In the genomic region with DNA sequence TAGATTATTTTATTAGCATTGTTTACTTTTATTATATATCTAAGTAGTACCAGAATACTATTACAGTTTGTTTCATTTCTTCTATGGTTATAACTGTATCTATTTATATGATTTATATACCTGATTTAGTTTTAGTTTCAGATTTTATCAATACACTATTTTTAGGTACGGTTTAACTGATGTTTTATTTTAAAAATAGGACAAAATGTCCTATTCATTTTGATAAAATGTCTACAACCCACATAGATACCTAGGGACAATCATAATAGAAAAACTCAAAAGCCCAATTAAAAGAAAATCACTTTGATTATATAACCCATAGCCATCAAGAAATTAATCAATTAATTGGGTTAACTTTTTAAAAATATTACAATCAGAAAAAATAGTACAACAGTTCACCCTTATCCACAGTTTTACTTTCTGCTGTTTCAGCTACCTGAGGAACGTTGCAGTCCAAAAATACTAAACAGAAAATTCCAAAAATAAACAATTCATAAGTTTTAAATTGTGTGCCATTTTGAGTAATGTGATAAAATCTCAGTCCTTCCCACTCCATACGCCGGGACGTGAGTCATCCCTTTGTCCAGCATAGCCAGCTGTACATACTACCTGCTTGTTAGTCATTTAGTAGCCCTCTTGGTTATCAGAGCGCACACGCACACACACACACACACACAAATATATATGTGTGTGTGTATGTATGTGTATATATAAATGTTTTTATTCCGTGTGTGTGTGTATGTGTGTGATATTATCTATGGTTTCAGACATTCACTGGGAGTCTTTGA, we compare ENCODE assay signal across 14 cellular contexts. TPM values are rescaled to one million over a fixed set of nuclear protein-coding genes. Genes with fewer than 3 reads are reported as not detected.
DNase-seq lines count a peak whose midpoint lies in the region; ATAC-seq and TF ChIP-seq lines count a peak whose summit lies in the region.
"Had no signal": no experiment of that assay in that cellular context is flagged by ENCODE, and none has a peak within 500 bp of the region (broad histone marks: within the 10 kb centered on the region; RNA-seq: fewer than 3 reads in every experiment).

No MANE protein-coding gene starts in this region.

- no peaks in the 10 kb centered on the region for H3K4me1 Mint-ChIP-seq in MCF 10A (ENCODE audit: insufficient read depth, unreplicated experiment)
- peaks cover 4% of the 10 kb centered on the region for H3K4me1 Mint-ChIP-seq in activated T-cell treated with anti-CD3 and anti-CD28 coated beads, Interleukin-2, amount 50 U/mL, for 24 hours (ENCODE audit: low read depth)

- POLR2A ChIA-PET in MCF 10A (lab: Yijun Ruan, JAX) = interaction anchor here (1.2 kb wide), 1 partner anchor 156 kb away, joined by 3 read pairs; no protein-coding TSS in a partner anchor

- TF ChIP-seq CTCF in MCF 10A (IDR thresholded peaks at IDR 0.05; ENCODE audit: unreplicated experiment) = no peak
- no peak for TF ChIP-seq CTCF in breast epithelium (IDR thresholded peaks at IDR 0.05)
- TF ChIP-seq CTCF in epithelial cell of esophagus (IDR thresholded peaks at IDR 0.05; ENCODE audit: insufficient read depth, low read depth, low read length, missing control alignments) = no peak

- BruUV-seq in MCF 10A (replicated peaks; lab: Mats Ljungman, UMichigan) = no TSS peak

- H3K36me3 ChIP-seq in breast epithelium = no peaks in the 10 kb centered on the region

- H3K4me1 ChIP-seq in breast epithelium = no peaks in the 10 kb centered on the region
- H3K4me1 ChIP-seq: A549 had no signal

- H3K4me3 Mint-ChIP-seq in MCF 10A (ENCODE audit: unreplicated experiment) = no peak overlapping the region
- no peak overlapping the region for H3K4me3 Mint-ChIP-seq in activated T-cell treated with anti-CD3 and anti-CD28 coated beads, Interleukin-2, amount 50 U/mL, for 24 hours
- H3K4me3 Mint-ChIP-seq: activated T-cell treated with anti-CD3 and anti-CD28 coated beads, Interleukin-2, amount 50 U/mL, for 4 hours; CD4-positive, alpha-beta memory T cell had no signal

- H3K9me3 Mint-ChIP-seq in MCF 10A (ENCODE audit: unreplicated experiment) = no peaks in the 10 kb centered on the region
- no peaks in the 10 kb centered on the region for H3K9me3 Mint-ChIP-seq in activated T-cell treated with anti-CD3 and anti-CD28 coated beads, Interleukin-2, amount 50 U/mL, for 24 hours
- H3K9me3 Mint-ChIP-seq: activated T-cell treated with anti-CD3 and anti-CD28 coated beads, Interleukin-2, amount 50 U/mL, for 4 hours; CD4-positive, alpha-beta memory T cell had no signal

- TF ChIP-seq POLR2A in breast epithelium (IDR thresholded peaks at IDR 0.05) = no peak

- no peaks in the 10 kb centered on the region for H3K27me3 ChIP-seq in breast epithelium

- ATAC-seq in left lobe of liver (no peak), HG02973 (IDR thresholded peaks at IDR 0.05; ENCODE audit: unreplicated experiment) (no peak)
- ATAC-seq: A549; activated T-cell treated with anti-CD3 and anti-CD28 coated beads, Interleukin-2, amount 50 U/mL, for 4 hours had no signal

- H3K27me3 Mint-ChIP-seq in MCF 10A (ENCODE audit: insufficient read depth, unreplicated experiment) = no peaks in the 10 kb centered on the region
- H3K27me3 Mint-ChIP-seq in activated T-cell treated with anti-CD3 and anti-CD28 coated beads, Interleukin-2, amount 50 U/mL, for 24 hours = peaks cover 35% of the 10 kb centered on the region

- H3K27ac ChIP-seq in breast epithelium = no peak overlapping the region
- H3K27ac ChIP-seq: A549 had no signal

- CTCF ChIA-PET in MCF 10A (lab: Yijun Ruan, JAX) = no interaction called here

- DNase-seq in MCF 10A (ENCODE audit: unreplicated experiment) = peak; percentile 81
- DNase-seq in breast epithelium (ENCODE audit: low spot score in 2 of 2) = no peak
- DNase-seq in NCI-H69 (lab: John Stamatoyannopoulos, UW) = peak; percentile 83
- DNase-seq in epithelial cell of esophagus (ENCODE audit: low read depth) = peak; percentile 90
- no peak for DNase-seq in left lobe of liver (ENCODE audit: low spot score)
- DNase-seq in activated T-cell treated with anti-CD3 and anti-CD28 coated beads, Interleukin-2, amount 50 U/mL, for 24 hours = no peak
- DNase-seq in cortex of kidney (lab: John Stamatoyannopoulos, UW) = no peak
- DNase-seq: activated CD4-positive, alpha-beta T cell treated with anti-CD3 and anti-CD28 coated beads, Interleukin-2, amount 50 U/mL, for 1 hour; activated T-cell treated with anti-CD3 and anti-CD28 coated beads, Interleukin-2, amount 50 U/mL, for 4 hours; CD4-positive, alpha-beta memory T cell; NCI-H1105 had no signal

- intact Hi-C loops in MCF 10A (cut with micrococcal nuclease) = loop anchor here (2.0 kb wide), 1 partner anchor 171 kb away; no protein-coding TSS in a partner anchor
- intact Hi-C loops in breast epithelium (cut with DNase I; ENCODE audit: low total_unique reads) = no loop called here

- no peaks in the 10 kb centered on the region for H3K9me3 ChIP-seq in breast epithelium
- H3K9me3 ChIP-seq: A549 had no signal

- no peaks in the 10 kb centered on the region for H3K36me3 Mint-ChIP-seq in MCF 10A (ENCODE audit: insufficient read depth, unreplicated experiment)
- H3K36me3 Mint-ChIP-seq in activated T-cell treated with anti-CD3 and anti-CD28 coated beads, Interleukin-2, amount 50 U/mL, for 24 hours (ENCODE audit: low read depth) = no peaks in the 10 kb centered on the region
- H3K36me3 Mint-ChIP-seq: CD4-positive, alpha-beta memory T cell had no signal

- H3K27ac Mint-ChIP-seq in MCF 10A (ENCODE audit: low read depth, unreplicated experiment) = no peak overlapping the region
- no peak overlapping the region for H3K27ac Mint-ChIP-seq in activated T-cell treated with anti-CD3 and anti-CD28 coated beads, Interleukin-2, amount 50 U/mL, for 24 hours
- H3K27ac Mint-ChIP-seq: CD4-positive, alpha-beta memory T cell had no signal

- H3K4me3 ChIP-seq in breast epithelium = no peak overlapping the region
- no peak overlapping the region for H3K4me3 ChIP-seq in epithelial cell of esophagus (ENCODE audit: low read length)
- H3K4me3 ChIP-seq: A549 had no signal

RNA-seq across cellular contexts. Expression of gene CCSER1, which starts 5.0 kb away (rescaled TPM):
- 0.63 and 0.74 TPM in 2 replicates for total RNA-seq in MCF 10A (2022)
- total RNA-seq in breast epithelium = 10 to 100 TPM in 2 of 3 donors, 1 to 10 TPM in 1; 6.4 to 73.3 (median 55.7) TPM
- 0.23 TPM for total RNA-seq in left lobe of liver
- total RNA-seq: epithelial cell of proximal tubule had no signal

Comparison
In these comparisons a context has a peak if more than half of its experiments do, and no peak if none do; other contexts are left out.
1. DNase-seq: peak in MCF 10A (single experiment), NCI-H69 (single experiment) and epithelial cell of esophagus (single experiment); none in breast epithelium (0 of 2), left lobe of liver (single experiment), activated T-cell treated with anti-CD3 and anti-CD28 coated beads, Interleukin-2, amount 50 U/mL, for 24 hours (single experiment) and cortex of kidney (single experiment).